ENCODE assay signal across 23 cellular contexts in genomic region chr11:112628676-112629075, GRCh38.
"Had no signal": no experiment of that assay in that cellular context is flagged by ENCODE, and none has a peak within 500 bp of the region (broad histone marks: within the 10 kb centered on the region; RNA-seq: fewer than 3 reads in every experiment).

No MANE protein-coding gene starts in this region.

- DNase-seq: dorsolateral prefrontal cortex; effector CD4-positive, alpha-beta T cell; foreskin fibroblast; gastrocnemius medialis; heart left ventricle; kidney; naive thymus-derived CD4-positive, alpha-beta T cell; nucleus accumbens; stimulated activated CD4-positive, alpha-beta T cell treated with anti-CD3 and anti-CD28 coated beads, Interleukin-2, amount 100 ng/mL, for 24 hours; stimulated activated CD4-positive, alpha-beta T cell treated with anti-CD3 and anti-CD28 coated beads, Interleukin-4, amount 100 ng/mL, for 24 hours; stimulated activated naive CD4-positive, alpha-beta T cell treated with Interleukin-2 at 50 U/mL for 16 hours; upper lobe of left lung had no signal

- H3K9me3 ChIP-seq: gastrocnemius medialis, heart left ventricle, prostate gland, right atrium auricular region, thoracic aorta, tibial nerve, upper lobe of left lung had no signal

- H3K4me2 ChIP-seq: hepatocyte had no signal

- ATAC-seq: gastrocnemius medialis; heart left ventricle; left lobe of liver; naive thymus-derived CD4-positive, alpha-beta T cell; sciatic nerve; stimulated activated effector memory CD8-positive, alpha-beta T cell treated with anti-CD3 and anti-CD28 coated beads, Interleukin-12 subunit alpha, Interleukin-12 subunit beta, amount 100 ng/mL, for 72 hours had no signal

- H3K4me1 ChIP-seq: gastrocnemius medialis, prostate gland, right atrium auricular region, tibial nerve, upper lobe of left lung had no signal

- H3K27me3 ChIP-seq: dorsolateral prefrontal cortex, gastrocnemius medialis, right atrium auricular region, tibial nerve, upper lobe of left lung had no signal

- H3K36me3 ChIP-seq: gastrocnemius medialis, heart left ventricle, prostate gland, right atrium auricular region, thoracic aorta, tibial nerve, upper lobe of left lung had no signal

- H3K4me3 ChIP-seq: dorsolateral prefrontal cortex, gastrocnemius medialis, heart left ventricle, hepatocyte, lung, prostate gland, right atrium auricular region, thoracic aorta, tibial nerve, upper lobe of left lung had no signal

- H2AFZ ChIP-seq: hepatocyte had no signal

- H3K27ac ChIP-seq: dorsolateral prefrontal cortex, gastrocnemius medialis, heart left ventricle, hepatocyte, prostate gland, right atrium auricular region, thoracic aorta, tibial nerve, upper lobe of left lung had no signal

- H3K79me2 ChIP-seq: hepatocyte had no signal

- FAIRE-seq: colon, kidney, urothelium cell line had no signal
